In the genomic region with DNA sequence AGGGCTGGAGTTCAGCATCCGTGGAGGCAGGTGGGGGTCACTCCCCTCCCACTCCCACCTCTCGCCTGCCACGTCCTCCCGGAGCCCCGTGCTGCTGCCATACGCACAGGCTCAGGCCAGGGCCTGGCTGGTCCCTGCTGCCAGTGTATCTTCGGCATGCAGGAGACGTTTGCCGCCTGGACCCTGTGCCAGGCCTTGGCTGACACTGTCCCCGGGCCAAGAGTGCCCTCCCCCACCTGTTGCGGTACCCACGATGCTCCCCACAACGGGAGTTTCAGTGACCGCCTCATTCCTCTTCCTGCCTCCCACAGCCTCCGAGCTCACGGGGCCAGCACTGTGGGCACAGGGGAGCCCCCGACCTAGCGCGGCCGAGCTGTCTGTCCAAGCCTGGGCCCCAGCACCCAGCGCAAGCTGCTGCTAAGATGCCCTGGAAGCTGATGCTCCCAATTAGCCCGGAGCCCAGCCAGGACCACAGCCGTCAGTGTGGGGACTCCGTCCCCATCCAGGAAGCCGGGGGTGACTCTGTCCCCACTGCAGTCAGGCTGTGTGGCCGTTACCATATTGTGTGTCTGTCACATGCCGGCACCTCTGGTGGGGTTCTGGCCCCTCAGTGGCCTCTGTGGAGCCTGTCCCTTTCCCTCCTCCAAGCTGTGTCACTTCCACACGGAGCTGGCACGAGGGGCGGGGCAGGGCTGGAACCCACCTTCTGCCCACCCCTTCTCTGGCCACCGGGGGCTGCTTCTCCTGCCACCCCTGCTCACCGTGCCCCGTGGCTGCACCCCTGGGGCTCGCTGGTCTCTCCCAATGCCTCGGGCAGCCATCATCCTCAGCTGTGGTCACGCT, we compare ENCODE assay signal across 15 cellular contexts. TPM values are rescaled to one million over a fixed set of nuclear protein-coding genes. Genes with fewer than 3 reads are reported as not detected.
A peak's percentile ranks its signal among the peaks of the same experiment; 100 is the strongest.
DNase-seq lines count a peak whose midpoint lies in the region; ATAC-seq and TF ChIP-seq lines count a peak whose summit lies in the region.
"Had no signal": no experiment of that assay in that cellular context is flagged by ENCODE, and none has a peak within 500 bp of the region (broad histone marks: within the 10 kb centered on the region; RNA-seq: fewer than 3 reads in every experiment).

No MANE protein-coding gene starts in this region.

- ATAC-seq in memory B cell (ENCODE audit: low read depth): no peak
- no peak for ATAC-seq in activated T-helper 17 cell treated with anti-CD3 and anti-CD28 coated beads, Interleukin-2, amount 50 U/mL, for 72 hours (replicated peaks)
- ATAC-seq: CD8-positive, alpha-beta T cell; T-cell had no signal

- H3K4me3 Mint-ChIP-seq in HFFc6: no peak overlapping the region
- H3K4me3 Mint-ChIP-seq in brain: peak overlapping the region in 2 of 5 experiments; percentile 10 to 52
- no peak overlapping the region for H3K4me3 Mint-ChIP-seq in memory B cell
- H3K4me3 Mint-ChIP-seq in endothelial cell (ENCODE audit: unreplicated experiment): no peak overlapping the region
- no peak overlapping the region for H3K4me3 Mint-ChIP-seq in activated T-helper 17 cell treated with anti-CD3 and anti-CD28 coated beads, Interleukin-2, amount 50 U/mL, for 72 hours
- H3K4me3 Mint-ChIP-seq: CD8-positive, alpha-beta T cell; T-cell had no signal

- TF ChIP-seq POLR2A in stomach (IDR thresholded peaks at IDR 0.05): no peak

- H3K27me3 ChIP-seq in stomach: no peaks in the 10 kb centered on the region

- no peaks in the 10 kb centered on the region for H3K36me3 ChIP-seq in stomach
- H3K36me3 ChIP-seq: HAP-1 had no signal

- H3K27me3 Mint-ChIP-seq in HFFc6 (ENCODE audit: insufficient read depth): no peaks in the 10 kb centered on the region; the same call in 1 of the 2 replicates
- H3K27me3 Mint-ChIP-seq in brain: no peaks in the 10 kb centered on the region
- no peaks in the 10 kb centered on the region for H3K27me3 Mint-ChIP-seq in memory B cell
- H3K27me3 Mint-ChIP-seq in endothelial cell (ENCODE audit: unreplicated experiment): peaks cover 6% of the 10 kb centered on the region
- H3K27me3 Mint-ChIP-seq in activated T-helper 17 cell treated with anti-CD3 and anti-CD28 coated beads, Interleukin-2, amount 50 U/mL, for 72 hours: no peaks in the 10 kb centered on the region
- H3K27me3 Mint-ChIP-seq: T-cell had no signal

- peaks cover 6% of the 10 kb centered on the region; the same call in 1 of the 2 replicates for H3K36me3 Mint-ChIP-seq in HFFc6 (ENCODE audit: low read depth)
- peaks cover 4% of the 10 kb centered on the region for H3K36me3 Mint-ChIP-seq in brain
- no peaks in the 10 kb centered on the region for H3K36me3 Mint-ChIP-seq in memory B cell
- H3K36me3 Mint-ChIP-seq in endothelial cell (ENCODE audit: low read depth, unreplicated experiment): peaks cover 8% of the 10 kb centered on the region
- no peaks in the 10 kb centered on the region for H3K36me3 Mint-ChIP-seq in activated T-helper 17 cell treated with anti-CD3 and anti-CD28 coated beads, Interleukin-2, amount 50 U/mL, for 72 hours (ENCODE audit: low read depth)
- H3K36me3 Mint-ChIP-seq: CD8-positive, alpha-beta T cell; T-cell had no signal

- no peak overlapping the region for H3K4me3 ChIP-seq in stomach
- H3K4me3 ChIP-seq: HAP-1 had no signal

- TF ChIP-seq CTCF in HFFc6 (IDR thresholded peaks at IDR 0.05): no peak
- no peak for TF ChIP-seq CTCF in brain (conservative IDR thresholded peaks at IDR 0.05)
- no peak for TF ChIP-seq CTCF in stomach (IDR thresholded peaks at IDR 0.05)
- no peak for TF ChIP-seq CTCF in endothelial cell (IDR thresholded peaks at IDR 0.05; ENCODE audit: unreplicated experiment)

- H3K4me1 ChIP-seq in stomach: peaks cover 24 to 91% (median 73%) of the 10 kb centered on the region in 4 donors
- H3K4me1 ChIP-seq: HAP-1 had no signal

- TF ChIP-seq EP300 in stomach (IDR thresholded peaks at IDR 0.05): no peak

- H3K27ac ChIP-seq in stomach: peak overlapping the region in 3 of 5 donors; percentile 79 to 86 (median 84)
- H3K27ac ChIP-seq: epithelial cell of prostate had no signal

- DNase-seq in HFFc6: no peak
- no peak for DNase-seq in memory B cell (ENCODE audit: low spot score in 2 of 2)
- DNase-seq in stomach: no peak
- no peak for DNase-seq in DMS79 treated with DMSO at 0.1 percent for 48 hours (lab: John Stamatoyannopoulos, UW)
- DNase-seq in endothelial cell (ENCODE audit: low spot score): no peak
- DNase-seq: activated CD4-positive, CD25-positive, alpha-beta regulatory T cell treated with anti-CD3 and anti-CD28 coated beads, Interleukin-2, amount 50 U/mL, for 72 hours; CD8-positive, alpha-beta T cell; NCI-H2171; stimulated activated CD4-positive, alpha-beta T cell treated with anti-CD3 and anti-CD28 coated beads, Interleukin-2, amount 100 ng/mL, for 48 hours; T-cell had no signal

- peak overlapping the region; percentile 87 for H3K27ac Mint-ChIP-seq in HFFc6
- H3K27ac Mint-ChIP-seq in brain: peak overlapping the region in 3 of 5 experiments; percentile 50 to 85 (median 72)
- H3K27ac Mint-ChIP-seq in memory B cell: peak overlapping the region; percentile 17
- no peak overlapping the region for H3K27ac Mint-ChIP-seq in endothelial cell (ENCODE audit: unreplicated experiment)
- no peak overlapping the region for H3K27ac Mint-ChIP-seq in activated T-helper 17 cell treated with anti-CD3 and anti-CD28 coated beads, Interleukin-2, amount 50 U/mL, for 72 hours
- H3K27ac Mint-ChIP-seq: CD8-positive, alpha-beta T cell; T-cell had no signal

- H3K4me1 Mint-ChIP-seq in HFFc6 (ENCODE audit: low read depth) (peaks cover 44% of the 10 kb centered on the region), brain (peaks cover 78% of the 10 kb centered on the region), memory B cell (peaks cover 41% of the 10 kb centered on the region), endothelial cell (ENCODE audit: unreplicated experiment) (peaks cover 12% of the 10 kb centered on the region)
- no peaks in the 10 kb centered on the region for H3K4me1 Mint-ChIP-seq in activated T-helper 17 cell treated with anti-CD3 and anti-CD28 coated beads, Interleukin-2, amount 50 U/mL, for 72 hours

- 84 to 91% (median 89%) methylated on average over 15 to 36 of the region's 36 CpGs for WGBS in stomach, 5 donors

- H3K9me3 Mint-ChIP-seq in HFFc6 (no peaks in the 10 kb centered on the region), brain (no peaks in the 10 kb centered on the region), memory B cell (no peaks in the 10 kb centered on the region), endothelial cell (ENCODE audit: unreplicated experiment) (no peaks in the 10 kb centered on the region)
- no peaks in the 10 kb centered on the region for H3K9me3 Mint-ChIP-seq in activated T-helper 17 cell treated with anti-CD3 and anti-CD28 coated beads, Interleukin-2, amount 50 U/mL, for 72 hours
- H3K9me3 Mint-ChIP-seq: CD8-positive, alpha-beta T cell; T-cell had no signal

- intact Hi-C loops in stomach (cut with DNase I; ENCODE audit: low total_unique reads): no loop called here

- no peaks in the 10 kb centered on the region for H3K9me3 ChIP-seq in stomach
- H3K9me3 ChIP-seq: HAP-1 had no signal

RNA-seq across cellular contexts. Expression of gene TTYH3, which starts 7.6 kb away (rescaled TPM):
- total RNA-seq in HFFc6 (2021; fragmentation: NEBNext Ultra II Directional; extraction: Animal tissue kit (Norgen Biotek cat#: 25700)): 100 to 1,000 TPM; 117 to 147 (median 123) TPM
- polyA plus RNA-seq in brain (ENCODE audit: insufficient read depth, low read depth, low replicate concordance): 48.7 TPM
- total RNA-seq in stomach: 10 to 100 TPM; 16.2 to 79.1 (median 20.5) TPM
- 10 to 100 TPM in 1 of 3 donors, 1 to 10 TPM in 2; 4.1 to 10.8 (median 4.3) TPM for polyA plus RNA-seq in stomach
- 250 TPM for total RNA-seq in endothelial cell (ENCODE audit: unreplicated experiment)
- total RNA-seq in activated T-helper 17 cell treated with anti-CD3 and anti-CD28 coated beads, Interleukin-2, amount 50 U/mL, for 72 hours: 10 to 100 TPM; 14.3 to 17.9 TPM

RNA-seq across cellular contexts. Expression of gene AMZ1, which starts 48.6 kb away (rescaled TPM):
- total RNA-seq in HFFc6 (2021; fragmentation: NEBNext Ultra II Directional; extraction: Animal tissue kit (Norgen Biotek cat#: 25700)): 10 to 100 TPM in 2 of 6 experiments, 1 to 10 TPM in 4; 6.2 to 11.3 (median 7.8) TPM
- polyA plus RNA-seq in brain (ENCODE audit: insufficient read depth, low read depth, low replicate concordance) (2.4 TPM), stomach (not detected)
- total RNA-seq in stomach (1 to 10 TPM in 1 of 5 donors, under 1 TPM in 2, not detected in 2; under 0.01 to 1.4 (median 0.45) TPM), endothelial cell (ENCODE audit: unreplicated experiment) (0.05 TPM)
- total RNA-seq in activated T-helper 17 cell treated with anti-CD3 and anti-CD28 coated beads, Interleukin-2, amount 50 U/mL, for 72 hours: under 1 TPM in 1 of 2 donors, not detected in 1; 0.69 TPM
- total RNA-seq: pulmonary artery endothelial cell had no signal

Comparison
In these comparisons a context has a peak if more than half of its experiments do, and no peak if none do; other contexts are left out.
1. H3K27ac Mint-ChIP-seq: peak in HFFc6 (single experiment), brain (3 of 5) and memory B cell (single experiment); none in endothelial cell (single experiment) and activated T-helper 17 cell treated with anti-CD3 and anti-CD28 coated beads, Interleukin-2, amount 50 U/mL, for 72 hours (single experiment).